ENCODE assay signal across 8 cellular contexts in the genomic region with DNA sequence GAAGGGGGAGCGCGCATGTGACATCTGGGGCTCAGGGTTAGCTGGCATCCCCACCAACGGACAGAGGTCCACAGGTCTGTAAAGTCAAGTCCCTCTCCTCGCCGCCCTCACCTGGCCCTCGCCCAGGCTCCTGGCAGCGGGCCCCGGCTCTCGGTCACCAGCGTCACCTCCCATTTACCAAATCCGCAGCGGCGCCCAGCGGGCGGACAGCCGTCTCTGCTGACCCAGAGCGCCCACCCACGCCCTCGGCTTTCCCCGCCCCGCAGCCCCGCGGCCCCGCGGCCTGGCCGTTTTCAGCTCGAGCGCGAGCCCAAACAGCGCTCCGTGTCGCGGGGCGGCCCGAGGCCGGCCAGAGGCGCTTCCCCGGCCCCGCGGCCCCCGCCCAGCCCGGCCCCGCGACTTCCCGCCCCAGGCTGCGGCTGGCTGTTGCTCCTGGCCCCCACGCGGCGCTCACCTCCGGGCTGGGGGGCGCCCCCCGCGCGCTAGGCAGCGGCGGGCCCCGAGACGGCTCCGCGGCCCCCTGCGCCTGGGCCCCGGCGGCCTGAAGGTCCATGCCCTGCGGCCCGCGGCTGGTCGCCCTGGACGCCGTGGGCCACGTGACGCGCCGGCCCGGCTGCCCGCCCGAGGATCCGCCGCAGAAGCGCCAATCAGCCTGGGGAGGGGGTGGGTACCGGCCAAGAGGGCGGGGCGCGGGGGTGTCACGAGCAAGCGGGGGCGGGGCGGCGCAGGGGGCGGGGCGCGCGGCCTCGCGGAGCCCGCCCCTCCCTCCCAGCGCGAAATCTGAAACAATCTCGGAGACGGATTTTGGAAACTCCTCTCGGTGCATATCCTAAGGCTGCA. TPM values are rescaled to one million over a fixed set of nuclear protein-coding genes. Genes with fewer than 3 reads are reported as not detected.
DNase-seq lines count a peak whose midpoint lies in the region; FAIRE-seq and TF ChIP-seq lines count a peak whose summit lies in the region.

Gene COPRS (minus strand): TSS at position 598 of the 840 bp plus-strand sequence. CDS start 45 bp downstream, at position 553.

- H3K4me1 ChIP-seq in PC-9 (replicated peaks; ENCODE audit: insufficient read depth): peaks cover 20% of the 10 kb centered on the region
- H3K4me1 ChIP-seq in mucosa of rectum (ENCODE audit: control insufficient read depth in 2 of 2, insufficient read depth in 2 of 2, low read length in 2 of 2): peaks cover 8 to 12% of the 10 kb centered on the region in 2 donors

- peak within 1 kb of the TSS; percentile 41 to 44 for H3K9ac ChIP-seq in mucosa of rectum (ENCODE audit: low read depth in 1 of 2, low read length in 2 of 2)

- CTCF ChIA-PET in PC-9 (lab: Charles Lee): interaction anchor here (0.6 to 0.7 kb wide), 4 partner anchors 13 to 727 kb away, joined by 3 to 6 read pairs (median 4); partner anchors contain the start of gene UTP6

- intact Hi-C loops in PC-9 (cut with micrococcal nuclease; ENCODE audit: unreplicated experiment): no loop called here

- FAIRE-seq in HTR-8/SVneo (lab: Jason Lieb, UNC): peak; percentile 92

- H3K36me3 ChIP-seq in PC-9 (ENCODE audit: low read depth) (peaks cover 6% of the 10 kb centered on the region; the same call in 1 of the 2 replicates), mucosa of rectum (ENCODE audit: control insufficient read depth in 2 of 2, insufficient read depth in 2 of 2, low read length in 2 of 2) (peaks cover 11 to 12% of the 10 kb centered on the region in 2 donors)

- H3K9me3 ChIP-seq in PC-9 (ENCODE audit: insufficient read depth, low read depth) (no peaks in the 10 kb centered on the region), mucosa of rectum (ENCODE audit: control insufficient read depth in 2 of 2, low read length in 2 of 2) (no peaks in the 10 kb centered on the region)

- H3K27ac ChIP-seq in PC-9 (no peak within 1 kb of the TSS), mucosa of rectum (ENCODE audit: low read depth in 2 of 2, low read length in 2 of 2) (peak within 1 kb of the TSS in 1 of 2 donors; percentile 17)

- peaks cover 20% of the 10 kb centered on the region for H3K79me2 ChIP-seq in PC-9 (ENCODE audit: low read depth)

- no peaks in the 10 kb centered on the region for H3K9me2 ChIP-seq in PC-9 (ENCODE audit: insufficient read depth)

- H3F3A ChIP-seq in PC-9 (ENCODE audit: insufficient read depth, low read depth): peaks cover 18% of the 10 kb centered on the region

- H3K27me3 ChIP-seq in PC-9 (ENCODE audit: insufficient read depth, low read depth) (no peaks in the 10 kb centered on the region), mucosa of rectum (ENCODE audit: control insufficient read depth in 2 of 2, insufficient read depth in 2 of 2, low read length in 2 of 2) (no peaks in the 10 kb centered on the region)

- H3K4me3 ChIP-seq in PC-9: peak within 1 kb of the TSS; percentile 72
- peak within 1 kb of the TSS; percentile 71 to 81 for H3K4me3 ChIP-seq in mucosa of rectum (ENCODE audit: low read length in 2 of 2)

- BruUV-seq in PC-9 (replicated peaks; lab: Mats Ljungman, UMichigan): no TSS peak

- DNase-seq in AG09319 (ENCODE audit: extremely low read depth, low read depth) (peak; percentile 72), HTR-8/SVneo (ENCODE audit: insufficient read length, low spot score) (peak; percentile 96), PC-9 (peak; percentile 54 to 83), erythroblast (lab: John Stamatoyannopoulos, UW) (peak; percentile 89 to 93)
- peak; percentile 84 for DNase-seq in activated T-cell treated with anti-CD3 and anti-CD28 coated beads, Interleukin-2, amount 50 U/mL, for 1 hour
- peak; percentile 43 to 70 for DNase-seq in stimulated activated CD8-positive, alpha-beta memory T cell treated with anti-CD3 and anti-CD28 coated beads, Interleukin-4, amount 100 ng/mL, for 4 hours (ENCODE audit: low read depth in 2 of 2, low spot score in 1 of 2)

- TF ChIP-seq POLR2A in GM19193 (IDR thresholded peaks at IDR 0.05; ENCODE audit: extremely low read depth, insufficient read depth, insufficient read length): peak; percentile 36
- no peak for TF ChIP-seq POLR2A in erythroblast (IDR thresholded peaks at IDR 0.05; ENCODE audit: low read length)

- TF ChIP-seq CTCF in AG09319 (IDR thresholded peaks at IDR 0.05; ENCODE audit: low read depth, low read length) (no peak; the same call in none of the 2 replicates), PC-9 (conservative IDR thresholded peaks at IDR 0.05) (no peak)

- H2AFZ ChIP-seq in PC-9: peak within 1 kb of the TSS; percentile 79

- peaks cover 7% of the 10 kb centered on the region for H4K20me1 ChIP-seq in PC-9 (ENCODE audit: insufficient read depth)

- H3K4me2 ChIP-seq in PC-9: peak within 1 kb of the TSS; percentile 100

- POLR2A ChIA-PET in PC-9 (lab: Charles Lee; ENCODE audit: unreplicated experiment): interaction anchor here (0.5 to 0.6 kb wide), 3 partner anchors 30 to 303 kb away, joined by 3 to 7 read pairs (median 3); no protein-coding TSS in a partner anchor

RNA-seq across cellular contexts. Expression of gene COPRS, which starts in this region (rescaled TPM):
- 48.3 and 56.8 TPM in 2 replicates for total RNA-seq in PC-9 (2021)
